Comparison of ENCODE assay signal across 1 cellular context in the genomic region with DNA sequence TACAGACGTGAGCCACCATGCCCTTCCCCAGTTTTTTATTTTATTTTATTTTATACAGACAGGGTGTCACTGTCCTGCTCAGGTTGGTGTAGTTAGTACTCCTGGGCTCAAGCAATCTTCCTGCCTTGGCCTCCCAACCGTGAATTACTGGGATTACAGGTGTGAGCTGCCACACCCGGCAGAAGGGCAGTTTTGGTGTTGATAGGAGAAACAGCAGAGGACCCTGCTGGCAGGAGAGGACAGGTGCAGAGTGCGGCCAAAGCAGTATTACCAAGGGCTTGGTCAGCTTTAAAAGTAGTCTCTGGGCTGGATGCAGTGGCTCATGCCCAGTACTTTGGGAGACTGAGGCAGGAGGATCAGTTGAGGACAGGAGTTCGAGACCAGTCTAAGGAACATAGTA.
TF ChIP-seq lines count a peak whose summit lies in the region.

No MANE protein-coding gene starts in this region.

TF ChIP-seq in HepG2, 621 proteins besides CTCF, POLR2A, EP300 and RAD21:
- TF ChIP-seq ZNF720 (CRISPR knock-in tag; IDR thresholded peaks at IDR 0.05) (no peak), RBM22 (optimal IDR thresholded peaks at IDR 0.05; ENCODE audit: low read length) (peak; percentile 22)
